In genomic region chr2:89326455-89326854, GRCh38 we compare ENCODE assay signal across 8 cellular contexts.
DNase-seq lines count a peak whose midpoint lies in the region; ATAC-seq, FAIRE-seq and TF ChIP-seq lines count a peak whose summit lies in the region.
"Not testable (repeated sequence)": the region's sequence is repeated elsewhere in the genome, so short reads cannot be mapped to it uniquely, and the experiment has no call there.

No MANE protein-coding gene starts in this region.

- not testable (repeated sequence) for H3K4me1 ChIP-seq in OCI-LY1 (ENCODE audit: insufficient read depth, low read length, severe bottlenecking); upper lobe of right lung

- not testable (repeated sequence) for H3K79me2 ChIP-seq in OCI-LY1 (ENCODE audit: insufficient read depth, low read length)

- FAIRE-seq in D721Med (lab: Jason Lieb, UNC): not testable (repeated sequence)

- H3K9me3 ChIP-seq in OCI-LY1 (ENCODE audit: low read length); upper lobe of right lung: not testable (repeated sequence)

- not testable (repeated sequence) for H3K36me3 ChIP-seq in OCI-LY1 (ENCODE audit: insufficient read depth, low read length); upper lobe of right lung

- intact Hi-C loops in activated CD8-positive, alpha-beta T cell treated with anti-CD3 and anti-CD28 coated beads for 36 hours (cut with micrococcal nuclease); upper lobe of right lung (cut with DNase I): not testable (repeated sequence)

- not testable (repeated sequence) for H3K4me3 ChIP-seq in OCI-LY1 (ENCODE audit: low read depth, low read length, poor library complexity, severe bottlenecking); fibroblast of the aortic adventitia (ENCODE audit: low read depth, low read length); upper lobe of right lung

- TF ChIP-seq CTCF in D721Med (IDR thresholded peaks at IDR 0.05; ENCODE audit: insufficient read depth, missing control alignments): peak; percentile 31
- TF ChIP-seq CTCF in GM13977 (IDR thresholded peaks at IDR 0.05; ENCODE audit: extremely low read depth, insufficient read depth, missing control alignments): peak; percentile 20
- TF ChIP-seq CTCF in OCI-LY1 (IDR thresholded peaks at IDR 0.05; ENCODE audit: low read length): peak; percentile 22; the same call in 1 of the 2 replicates
- TF ChIP-seq CTCF in activated CD8-positive, alpha-beta T cell treated with anti-CD3 and anti-CD28 coated beads for 36 hours (IDR thresholded peaks at IDR 0.05); fibroblast of the aortic adventitia (IDR thresholded peaks at IDR 0.05; ENCODE audit: insufficient read depth, low read length): not testable (repeated sequence)
- TF ChIP-seq CTCF in upper lobe of right lung (IDR thresholded peaks at IDR 0.05): peak; percentile 21

- POLR2A ChIA-PET in activated CD8-positive, alpha-beta T cell treated with anti-CD3 and anti-CD28 coated beads for 36 hours (lab: Charles Lee): not testable (repeated sequence)

- H3K27ac Mint-ChIP-seq in activated CD8-positive, alpha-beta T cell treated with anti-CD3 and anti-CD28 coated beads for 36 hours: not testable (repeated sequence)

- not testable (repeated sequence) for H3K4me2 ChIP-seq in OCI-LY1 (ENCODE audit: low read length)

- not testable (repeated sequence) for H3K9me3 Mint-ChIP-seq in activated CD8-positive, alpha-beta T cell treated with anti-CD3 and anti-CD28 coated beads for 36 hours

- H3K9ac ChIP-seq in OCI-LY1 (ENCODE audit: low read length): not testable (repeated sequence)

- not testable (repeated sequence) for H3K36me3 Mint-ChIP-seq in activated CD8-positive, alpha-beta T cell treated with anti-CD3 and anti-CD28 coated beads for 36 hours (ENCODE audit: low read depth)

- H3K4me1 Mint-ChIP-seq in activated CD8-positive, alpha-beta T cell treated with anti-CD3 and anti-CD28 coated beads for 36 hours (ENCODE audit: low read depth): not testable (repeated sequence)

- H3K27ac ChIP-seq in OCI-LY1 (ENCODE audit: low read depth, low read length, poor library complexity, severe bottlenecking); upper lobe of right lung: not testable (repeated sequence)

- H4K20me1 ChIP-seq in OCI-LY1 (ENCODE audit: insufficient read depth, low read length): not testable (repeated sequence)

- not testable (repeated sequence) for H3F3A ChIP-seq in OCI-LY1 (ENCODE audit: insufficient read depth, low read length)

- not testable (repeated sequence) for H3K9me2 ChIP-seq in OCI-LY1 (ENCODE audit: low read depth, low read length)

- not testable (repeated sequence) for H3K27me3 ChIP-seq in OCI-LY1 (ENCODE audit: insufficient read depth, low read length); upper lobe of right lung

- not testable (repeated sequence) for H2AFZ ChIP-seq in OCI-LY1 (ENCODE audit: low read length)

- not testable (repeated sequence) for H3K4me3 Mint-ChIP-seq in activated CD8-positive, alpha-beta T cell treated with anti-CD3 and anti-CD28 coated beads for 36 hours

- not testable (repeated sequence) for DNase-seq in D721Med (ENCODE audit: insufficient read length, low spot score); GM13977 (ENCODE audit: low spot score); upper lobe of right lung
- peak; percentile 16 for DNase-seq in HT-29 (ENCODE audit: low spot score)
- peak; percentile 2 for DNase-seq in activated CD8-positive, alpha-beta T cell treated with anti-CD3 and anti-CD28 coated beads for 36 hours
- DNase-seq in fibroblast of the aortic adventitia (ENCODE audit: low read depth): peak; percentile 12
- DNase-seq in lung microvascular endothelial cell (ENCODE audit: low read depth in 2 of 2): peak; percentile 26 to 29

- H3K27me3 Mint-ChIP-seq in activated CD8-positive, alpha-beta T cell treated with anti-CD3 and anti-CD28 coated beads for 36 hours: not testable (repeated sequence)

- in situ Hi-C loops in GM13977 (cut with MboI; ENCODE audit: low pct_unique_long_range_greater_than_20kb, low sequenced_read_pairs, unreplicated experiment): not testable (repeated sequence)

- CTCF ChIA-PET in activated CD8-positive, alpha-beta T cell treated with anti-CD3 and anti-CD28 coated beads for 36 hours (lab: Charles Lee): not testable (repeated sequence)

- not testable (repeated sequence) for ATAC-seq in activated CD8-positive, alpha-beta T cell treated with anti-CD3 and anti-CD28 coated beads for 36 hours; upper lobe of right lung
